In genomic region chr5:87119588-87119987, GRCh38 we compare ENCODE assay signal across 2 cellular contexts.
TF ChIP-seq lines count a peak whose summit lies in the region.

No MANE protein-coding gene starts in this region.

TF ChIP-seq in A549, 52 proteins besides CTCF, POLR2A, EP300 and RAD21 (continued from another document):
- TF ChIP-seq KDM5A (IDR thresholded peaks at IDR 0.05) = no peak
- no peak for TF ChIP-seq BHLHE40 (IDR thresholded peaks at IDR 0.05; ENCODE audit: low read depth, low read length)
- TF ChIP-seq HES2 (IDR thresholded peaks at IDR 0.05) = no peak
- TF ChIP-seq FOSL2 (IDR thresholded peaks at IDR 0.05) = no peak
- TF ChIP-seq FOSL2 (CRISPR knock-in tag; IDR thresholded peaks at IDR 0.05) = no peak
- no peak for TF ChIP-seq MAX (IDR thresholded peaks at IDR 0.05)
- no peak for TF ChIP-seq ZFP36 (IDR thresholded peaks at IDR 0.05; ENCODE audit: borderline replicate concordance, partially characterized antibody)
- no peak for TF ChIP-seq CEBPB (IDR thresholded peaks at IDR 0.05)
- TF ChIP-seq TP53 (CRISPR knock-in tag; IDR thresholded peaks at IDR 0.05) = no peak
- no peak for TF ChIP-seq RARB (CRISPR knock-in tag; IDR thresholded peaks at IDR 0.05)

TF ChIP-seq in HCT116, 20 proteins besides CTCF, POLR2A, EP300 and RAD21 (continued from another document):
- TF ChIP-seq REST (IDR thresholded peaks at IDR 0.05; ENCODE audit: low read depth) (no peak), ZFX (IDR thresholded peaks at IDR 0.05) (no peak), POLR2AphosphoS5 (IDR thresholded peaks at IDR 0.05; ENCODE audit: low read depth, low read length) (no peak), ATF3 (IDR thresholded peaks at IDR 0.05) (no peak), JUND (IDR thresholded peaks at IDR 0.05) (no peak), EGR1 (IDR thresholded peaks at IDR 0.05; ENCODE audit: low read depth) (no peak), CBX3 (IDR thresholded peaks at IDR 0.05; ENCODE audit: low read depth) (no peak), CEBPB (IDR thresholded peaks at IDR 0.05; ENCODE audit: low read depth) (no peak), SP1 (IDR thresholded peaks at IDR 0.05; ENCODE audit: low read depth) (no peak), EZH2 (IDR thresholded peaks at IDR 0.05) (no peak), SRF (IDR thresholded peaks at IDR 0.05; ENCODE audit: low read depth) (no peak), ELF1 (IDR thresholded peaks at IDR 0.05; ENCODE audit: borderline replicate concordance, low read depth) (no peak), FOSL1 (IDR thresholded peaks at IDR 0.05; ENCODE audit: low read depth) (no peak)
